ENCODE assay signal across 12 cellular contexts in the genomic region with DNA sequence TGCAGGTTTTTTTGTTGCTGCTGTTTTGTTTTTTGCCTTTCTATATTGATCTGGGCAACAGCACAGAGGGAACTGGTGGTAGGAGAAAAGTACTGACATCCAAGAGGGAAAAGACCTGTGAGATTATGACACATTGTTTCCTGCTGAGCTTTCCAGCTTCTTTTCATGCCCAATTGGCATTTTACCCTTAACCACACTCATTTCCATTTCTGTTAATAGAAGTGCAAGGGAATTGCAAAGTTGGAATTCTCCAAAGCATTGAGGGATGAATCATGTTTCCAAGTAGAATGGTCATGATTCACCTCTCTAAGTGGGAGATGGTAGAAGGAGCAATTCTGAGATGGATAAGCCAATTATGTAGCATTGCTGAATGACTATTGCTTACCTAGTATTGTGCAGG.
DNase-seq lines count a peak whose midpoint lies in the region; TF ChIP-seq lines count a peak whose summit lies in the region.
"Had no signal": no experiment of that assay in that cellular context is flagged by ENCODE, and none has a peak within 500 bp of the region (broad histone marks: within the 10 kb centered on the region; RNA-seq: fewer than 3 reads in every experiment).

No MANE protein-coding gene starts in this region.

- no peak overlapping the region for H3K27ac ChIP-seq in RWPE1
- H3K27ac ChIP-seq: parathyroid adenoma, Peyer's patch, transverse colon had no signal

- H3K36me3 Mint-ChIP-seq in nephron progenitor cell (ENCODE audit: low read depth) = no peaks in the 10 kb centered on the region

- no peak overlapping the region for H3K4me3 Mint-ChIP-seq in nephron progenitor cell

- peaks cover 6% of the 10 kb centered on the region for H3K9me3 Mint-ChIP-seq in nephron progenitor cell

- peaks cover 23% of the 10 kb centered on the region for H3K27me3 Mint-ChIP-seq in nephron progenitor cell (ENCODE audit: low read depth, poor library complexity)

- no peaks in the 10 kb centered on the region for H3K4me1 Mint-ChIP-seq in nephron progenitor cell

- TF ChIP-seq CTCF in RWPE1 (conservative IDR thresholded peaks at IDR 0.05; ENCODE audit: low read depth) = no peak
- TF ChIP-seq CTCF in fibroblast of the aortic adventitia (IDR thresholded peaks at IDR 0.05; ENCODE audit: insufficient read depth, low read length) = no peak
- TF ChIP-seq CTCF in retinal pigment epithelial cell (conservative IDR thresholded peaks at IDR 0.05; ENCODE audit: low read depth, low read length) = no peak
- TF ChIP-seq CTCF in nephron progenitor cell (IDR thresholded peaks at IDR 0.05) = no peak

- no peak overlapping the region for H3K27ac Mint-ChIP-seq in nephron progenitor cell

- CTCF ChIA-PET in RWPE1 (lab: Yijun Ruan, JAX) = no interaction called here

- DNase-seq in GM04504 (ENCODE audit: low read depth) = peak; percentile 88
- DNase-seq in RWPE1 (ENCODE audit: low spot score) = peak; percentile 34
- DNase-seq in fibroblast of the aortic adventitia (ENCODE audit: low read depth) = peak; percentile 79
- DNase-seq in retinal pigment epithelial cell (ENCODE audit: low read depth) = peak; percentile 96
- no peak for DNase-seq in nephron progenitor cell
- no peak for DNase-seq in DMS79 (lab: John Stamatoyannopoulos, UW)
- no peak for DNase-seq in NCI-H1092 (lab: John Stamatoyannopoulos, UW)
- no peak for DNase-seq in medulla oblongata (ENCODE audit: extremely low spot score)
- DNase-seq: NCI-H1930, Peyer's patch, transverse colon had no signal

- POLR2A ChIA-PET in RWPE1 (lab: Yijun Ruan, JAX; ENCODE audit: low non-redundant PET) = no interaction called here

- no peak overlapping the region for H3K4me3 ChIP-seq in fibroblast of the aortic adventitia (ENCODE audit: low read depth, low read length)
- H3K4me3 ChIP-seq in retinal pigment epithelial cell (ENCODE audit: low read length) = no peak overlapping the region
- H3K4me3 ChIP-seq: Peyer's patch, transverse colon had no signal

Comparison
In these comparisons a context has a peak if more than half of its experiments do, and no peak if none do; other contexts are left out.
1. DNase-seq: peak in GM04504 (single experiment), RWPE1 (single experiment), fibroblast of the aortic adventitia (single experiment) and retinal pigment epithelial cell (single experiment); none in nephron progenitor cell (single experiment), DMS79 (single experiment), NCI-H1092 (single experiment) and medulla oblongata (single experiment).